Comparison of ENCODE assay signal across 10 cellular contexts in the genomic region with DNA sequence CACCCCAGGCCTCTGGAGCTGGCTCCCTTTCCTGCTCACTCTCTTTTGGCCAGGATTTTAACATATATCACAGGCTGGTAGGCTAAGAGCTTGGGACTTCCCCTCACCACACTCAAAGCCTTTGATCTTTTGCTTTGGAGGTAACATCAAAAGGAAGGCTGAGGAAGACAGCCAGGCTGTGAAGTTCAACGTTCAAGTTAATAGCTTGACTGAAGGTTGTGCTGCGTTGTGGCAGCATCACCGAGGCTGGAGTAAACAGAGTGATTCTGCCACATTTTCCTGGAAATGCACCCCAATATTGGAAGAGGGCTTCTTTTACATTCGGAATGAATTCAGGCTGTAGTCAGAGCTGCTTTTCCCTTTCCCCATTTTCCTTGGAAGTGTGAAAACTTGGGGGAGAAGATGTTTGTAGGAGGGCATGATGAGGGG. TPM values are rescaled to one million over a fixed set of nuclear protein-coding genes. Genes with fewer than 3 reads are reported as not detected.
A peak's percentile ranks its signal among the peaks of the same experiment; 100 is the strongest.
DNase-seq lines count a peak whose midpoint lies in the region; ATAC-seq and TF ChIP-seq lines count a peak whose summit lies in the region.
"Had no signal": no experiment of that assay in that cellular context is flagged by ENCODE, and none has a peak within 500 bp of the region (broad histone marks: within the 10 kb centered on the region; RNA-seq: fewer than 3 reads in every experiment).

No MANE protein-coding gene starts in this region.

- H3K4me1 Mint-ChIP-seq in Caco-2 (ENCODE audit: low read depth, unreplicated experiment) (peaks cover 40% of the 10 kb centered on the region), osteocyte (ENCODE audit: unreplicated experiment) (peaks cover 62% of the 10 kb centered on the region)

- H3K9me3 ChIP-seq in Caco-2 = no peaks in the 10 kb centered on the region
- H3K9me3 ChIP-seq: SJSA1 had no signal

- H3K27me3 Mint-ChIP-seq in Caco-2 (ENCODE audit: insufficient read depth, unreplicated experiment) = no peaks in the 10 kb centered on the region
- no peaks in the 10 kb centered on the region for H3K27me3 Mint-ChIP-seq in osteocyte (ENCODE audit: unreplicated experiment)

- peaks cover 55% of the 10 kb centered on the region for H3K36me3 Mint-ChIP-seq in Caco-2 (ENCODE audit: insufficient read depth, unreplicated experiment)
- peaks cover 0 to 5% of the 10 kb centered on the region in 2 donors for H3K36me3 Mint-ChIP-seq in activated naive CD4-positive, alpha-beta T cell treated with anti-CD3 and anti-CD28 coated beads, Interleukin-2, amount 50 U/mL, for 72 hours
- H3K36me3 Mint-ChIP-seq in osteocyte (ENCODE audit: unreplicated experiment) = peaks cover 27% of the 10 kb centered on the region

- peak; percentile 98 for ATAC-seq in activated naive CD4-positive, alpha-beta T cell treated with anti-CD3 and anti-CD28 coated beads, Interleukin-2, amount 50 U/mL, for 72 hours

- peaks cover 42% of the 10 kb centered on the region for H3K4me1 ChIP-seq in Caco-2

- no peak for TF ChIP-seq CTCF in Caco-2 (IDR thresholded peaks at IDR 0.05; ENCODE audit: insufficient read depth in 1 of 2, low read depth in 1 of 2, low read length in 1 of 2, severe bottlenecking in 1 of 2, unreplicated experiment in 1 of 2)
- no peak for TF ChIP-seq CTCF in osteocyte (IDR thresholded peaks at IDR 0.05)
- TF ChIP-seq CTCF in lower leg skin (IDR thresholded peaks at IDR 0.05) = peak in 1 of 3 donors; percentile 52

- 38% methylated on average over 4 of the region's 4 CpGs for WGBS in lower leg skin, 2 donors

- no peak for TF ChIP-seq POLR2A in lower leg skin (IDR thresholded peaks at IDR 0.05)

- CTCF ChIA-PET in Caco-2 (lab: Charles Lee) = interaction anchor here (0.7 kb wide), 1 partner anchor 276 kb away, joined by 4 read pairs; no protein-coding TSS in a partner anchor

- BruUV-seq in Caco-2 (replicated peaks; lab: Mats Ljungman, UMichigan) = no TSS peak

- no peak overlapping the region for H3K4me3 ChIP-seq in Caco-2 (ENCODE audit: low read depth, low read length)
- no peak overlapping the region for H3K4me3 ChIP-seq in lower leg skin (ENCODE audit: low read depth, poor library complexity, severe bottlenecking)
- H3K4me3 ChIP-seq: SJSA1 had no signal

- H3K27ac Mint-ChIP-seq in Caco-2 (ENCODE audit: unreplicated experiment) (peak overlapping the region; percentile 30), osteocyte (ENCODE audit: unreplicated experiment) (peak overlapping the region; percentile 76)
- no peak overlapping the region for H3K27ac Mint-ChIP-seq in activated naive CD4-positive, alpha-beta T cell treated with anti-CD3 and anti-CD28 coated beads, Interleukin-2, amount 50 U/mL, for 72 hours

- intact Hi-C loops in Caco-2 (cut with micrococcal nuclease; ENCODE audit: unreplicated experiment) = no loop called here
- intact Hi-C loops in lower leg skin (cut with DNase I; ENCODE audit: low total_unique reads) = no loop called here

- no peaks in the 10 kb centered on the region for H3K27me3 ChIP-seq in Caco-2 (replicated peaks; ENCODE audit: control insufficient read depth, insufficient read depth, low read length)
- H3K27me3 ChIP-seq: SJSA1 had no signal

- H3K4me3 Mint-ChIP-seq in Caco-2 (ENCODE audit: unreplicated experiment) (no peak overlapping the region), osteocyte (ENCODE audit: unreplicated experiment) (no peak overlapping the region)

- no peaks in the 10 kb centered on the region; the same call in none of the 2 replicates for H3K36me3 ChIP-seq in Caco-2 (ENCODE audit: control insufficient read depth, insufficient read depth, low read length)

- POLR2A ChIA-PET in Caco-2 (lab: Charles Lee) = no interaction called here

- no peaks in the 10 kb centered on the region for H3K9me3 Mint-ChIP-seq in Caco-2 (ENCODE audit: unreplicated experiment)
- H3K9me3 Mint-ChIP-seq in activated naive CD4-positive, alpha-beta T cell treated with anti-CD3 and anti-CD28 coated beads, Interleukin-2, amount 50 U/mL, for 72 hours = no peaks in the 10 kb centered on the region
- no peaks in the 10 kb centered on the region for H3K9me3 Mint-ChIP-seq in osteocyte (ENCODE audit: unreplicated experiment)

- DNase-seq in Caco-2 = peak in 1 of 2 experiments; percentile 13
- DNase-seq in T follicular helper cell (ENCODE audit: low read depth) = peak; percentile 27
- peak in 1 of 2 donors; percentile 24 for DNase-seq in activated naive CD4-positive, alpha-beta T cell treated with anti-CD3 and anti-CD28 coated beads, Interleukin-2, amount 50 U/mL, for 72 hours (ENCODE audit: low spot score in 2 of 2)
- DNase-seq in osteocyte (ENCODE audit: extremely low spot score, unreplicated experiment) = no peak
- no peak for DNase-seq in anterior cingulate cortex (lab: John Stamatoyannopoulos, UW)
- no peak for DNase-seq in T-helper 9 cell
- no peak for DNase-seq in epidermal melanocyte (ENCODE audit: insufficient read length, low spot score)
- DNase-seq in lower leg skin (ENCODE audit: low spot score in 2 of 2) = no peak
- DNase-seq: NCI-H2171 treated with DMSO at 0.1 percent for 48 hours had no signal

RNA-seq across cellular contexts. Expression of gene TCF7L2, which starts 57.3 kb away (rescaled TPM):
- 45.4 and 50.9 TPM in 2 replicates for total RNA-seq in Caco-2 (2022)
- total RNA-seq in activated naive CD4-positive, alpha-beta T cell treated with anti-CD3 and anti-CD28 coated beads, Interleukin-2, amount 50 U/mL, for 72 hours = 1 to 10 TPM; 3.0 to 3.1 TPM
- total RNA-seq in osteocyte = 86.9 and 88.2 TPM in 2 replicates
- total RNA-seq in lower leg skin = 10 to 100 TPM in 3 of 4 donors, 1 to 10 TPM in 1; 5.6 to 23.1 (median 16.2) TPM

Comparison
In these comparisons a context has a peak if more than half of its experiments do, and no peak if none do; other contexts are left out.
1. H3K27ac Mint-ChIP-seq: peak in Caco-2 (single experiment) and osteocyte (single experiment); none in activated naive CD4-positive, alpha-beta T cell treated with anti-CD3 and anti-CD28 coated beads, Interleukin-2, amount 50 U/mL, for 72 hours (0 of 2).